In genomic region chr7:152675761-152676636, GRCh38 we compare ENCODE assay signal across 8 cellular contexts. TPM values are rescaled to one million over a fixed set of nuclear protein-coding genes. Genes with fewer than 3 reads are reported as not detected.
DNase-seq lines count a peak whose midpoint lies in the region; ATAC-seq and TF ChIP-seq lines count a peak whose summit lies in the region.

Gene XRCC2 (minus strand): TSS chr7:152676141. CDS start chr7:152676079, 62 bp downstream.

- POLR2A ChIA-PET in naive thymus-derived CD8-positive, alpha-beta T cell (lab: Charles Lee), result interaction anchor here (1.1 kb wide), 1 partner anchor 82 kb away, joined by 3 read pairs; no protein-coding TSS in a partner anchor

- H3K4me3 ChIP-seq in fibroblast of mammary gland (ENCODE audit: control insufficient read depth, low read depth, low read length), result peak within 1 kb of the TSS; percentile 81

- peak; percentile 89 for DNase-seq in EH (ENCODE audit: low read depth)
- DNase-seq in GOT3 (lab: John Stamatoyannopoulos, UW), result peak; percentile 90
- peak; percentile 92 for DNase-seq in LHCN-M2 (ENCODE audit: low read depth)
- DNase-seq in RPMI7951 (ENCODE audit: low read depth), result peak; percentile 84
- DNase-seq in activated T-helper 1 cell treated with anti-CD3 and anti-CD28 coated beads, Interleukin-12 subunit alpha, Interleukin-12 subunit beta, Interleukin-2, Interleukin-4 antibody, amounts not matched to agents 30 ng/mL and 10 ng/mL and 1 ng/mL, durations not matched to agents 14 hours and 24 hours and 36 hours (ENCODE audit: low spot score), result peak; percentile 94
- DNase-seq in fibroblast of mammary gland (ENCODE audit: low read depth), result peak; percentile 84
- peak; percentile 89 to 99 (median 96) for DNase-seq in naive thymus-derived CD8-positive, alpha-beta T cell
- DNase-seq in stimulated activated naive B cell treated with anti-CD40 and anti-IgM and Interleukin-4, amounts not matched to agents 10 μg/mL and 1 μg/mL and 100 μg/mL, for 72 hours, result peak; percentile 94

- TF ChIP-seq CTCF in fibroblast of mammary gland (conservative IDR thresholded peaks at IDR 0.05; ENCODE audit: control insufficient read depth, insufficient read depth, low read depth, low read length), result no peak

- peak within 1 kb of the TSS; percentile 92 for H3K4me3 Mint-ChIP-seq in activated T-helper 1 cell treated with anti-CD3 and anti-CD28 coated beads, Interleukin-12 subunit alpha, Interleukin-12 subunit beta, Interleukin-2, Interleukin-4 antibody, amounts not matched to agents 30 ng/mL and 10 ng/mL and 1 ng/mL, durations not matched to agents 14 hours and 24 hours and 36 hours
- peak within 1 kb of the TSS; percentile 87 to 99 (median 97) for H3K4me3 Mint-ChIP-seq in naive thymus-derived CD8-positive, alpha-beta T cell
- H3K4me3 Mint-ChIP-seq in stimulated activated naive B cell treated with anti-CD40 and anti-IgM and Interleukin-4, amounts not matched to agents 10 μg/mL and 1 μg/mL and 100 μg/mL, for 72 hours, result peak within 1 kb of the TSS; percentile 89 to 90

- H3K4me1 Mint-ChIP-seq in activated T-helper 1 cell treated with anti-CD3 and anti-CD28 coated beads, Interleukin-12 subunit alpha, Interleukin-12 subunit beta, Interleukin-2, Interleukin-4 antibody, amounts not matched to agents 30 ng/mL and 10 ng/mL and 1 ng/mL, durations not matched to agents 14 hours and 24 hours and 36 hours (ENCODE audit: low read depth), result peaks cover 25% of the 10 kb centered on the region
- peaks cover 7 to 16% (median 11%) of the 10 kb centered on the region in 4 donors for H3K4me1 Mint-ChIP-seq in naive thymus-derived CD8-positive, alpha-beta T cell
- peaks cover 6 to 12% of the 10 kb centered on the region in 2 donors for H3K4me1 Mint-ChIP-seq in stimulated activated naive B cell treated with anti-CD40 and anti-IgM and Interleukin-4, amounts not matched to agents 10 μg/mL and 1 μg/mL and 100 μg/mL, for 72 hours

- no peaks in the 10 kb centered on the region for H3K9me3 Mint-ChIP-seq in activated T-helper 1 cell treated with anti-CD3 and anti-CD28 coated beads, Interleukin-12 subunit alpha, Interleukin-12 subunit beta, Interleukin-2, Interleukin-4 antibody, amounts not matched to agents 30 ng/mL and 10 ng/mL and 1 ng/mL, durations not matched to agents 14 hours and 24 hours and 36 hours
- H3K9me3 Mint-ChIP-seq in naive thymus-derived CD8-positive, alpha-beta T cell, result no peaks in the 10 kb centered on the region
- no peaks in the 10 kb centered on the region for H3K9me3 Mint-ChIP-seq in stimulated activated naive B cell treated with anti-CD40 and anti-IgM and Interleukin-4, amounts not matched to agents 10 μg/mL and 1 μg/mL and 100 μg/mL, for 72 hours

- H3K27ac Mint-ChIP-seq in activated T-helper 1 cell treated with anti-CD3 and anti-CD28 coated beads, Interleukin-12 subunit alpha, Interleukin-12 subunit beta, Interleukin-2, Interleukin-4 antibody, amounts not matched to agents 30 ng/mL and 10 ng/mL and 1 ng/mL, durations not matched to agents 14 hours and 24 hours and 36 hours, result peak within 1 kb of the TSS; percentile 95
- peak within 1 kb of the TSS; percentile 87 to 96 (median 94) for H3K27ac Mint-ChIP-seq in naive thymus-derived CD8-positive, alpha-beta T cell
- peak within 1 kb of the TSS; percentile 96 for H3K27ac Mint-ChIP-seq in stimulated activated naive B cell treated with anti-CD40 and anti-IgM and Interleukin-4, amounts not matched to agents 10 μg/mL and 1 μg/mL and 100 μg/mL, for 72 hours

- H3K27me3 Mint-ChIP-seq in activated T-helper 1 cell treated with anti-CD3 and anti-CD28 coated beads, Interleukin-12 subunit alpha, Interleukin-12 subunit beta, Interleukin-2, Interleukin-4 antibody, amounts not matched to agents 30 ng/mL and 10 ng/mL and 1 ng/mL, durations not matched to agents 14 hours and 24 hours and 36 hours (ENCODE audit: insufficient read depth), result no peaks in the 10 kb centered on the region
- peaks cover 0 to 3% (median 0%) of the 10 kb centered on the region in 5 donors for H3K27me3 Mint-ChIP-seq in naive thymus-derived CD8-positive, alpha-beta T cell
- no peaks in the 10 kb centered on the region for H3K27me3 Mint-ChIP-seq in stimulated activated naive B cell treated with anti-CD40 and anti-IgM and Interleukin-4, amounts not matched to agents 10 μg/mL and 1 μg/mL and 100 μg/mL, for 72 hours

- intact Hi-C loops in activated T-helper 1 cell treated with anti-CD3 and anti-CD28 coated beads, Interleukin-12 subunit alpha, Interleukin-12 subunit beta, Interleukin-2, Interleukin-4 antibody, amounts not matched to agents 30 ng/mL and 10 ng/mL and 1 ng/mL, durations not matched to agents 14 hours and 24 hours and 36 hours (cut with micrococcal nuclease), result loop anchor here (1.0 to 10.0 kb wide), 8 partner anchors 83 to 1441 kb away; partner anchors contain the start of genes ACTR3B, CHPF2, GALNT11 and PRKAG2

- H3K36me3 Mint-ChIP-seq in activated T-helper 1 cell treated with anti-CD3 and anti-CD28 coated beads, Interleukin-12 subunit alpha, Interleukin-12 subunit beta, Interleukin-2, Interleukin-4 antibody, amounts not matched to agents 30 ng/mL and 10 ng/mL and 1 ng/mL, durations not matched to agents 14 hours and 24 hours and 36 hours (ENCODE audit: low read depth), result peaks cover 10% of the 10 kb centered on the region
- no peaks in the 10 kb centered on the region for H3K36me3 Mint-ChIP-seq in naive thymus-derived CD8-positive, alpha-beta T cell
- H3K36me3 Mint-ChIP-seq in stimulated activated naive B cell treated with anti-CD40 and anti-IgM and Interleukin-4, amounts not matched to agents 10 μg/mL and 1 μg/mL and 100 μg/mL, for 72 hours, result peaks cover 0 to 3% of the 10 kb centered on the region in 2 donors

- peak; percentile 94 to 96 for ATAC-seq in naive thymus-derived CD8-positive, alpha-beta T cell
- peak; percentile 94 to 97 for ATAC-seq in stimulated activated naive B cell treated with anti-CD40 and anti-IgM and Interleukin-4, amounts not matched to agents 10 μg/mL and 1 μg/mL and 100 μg/mL, for 72 hours (replicated peaks)

RNA-seq across cellular contexts. Expression of gene XRCC2, which starts in this region (rescaled TPM):
- total RNA-seq in LHCN-M2 (2014; rRNA removed), result 11.0 and 13.9 TPM in 2 replicates
- polyA plus RNA-seq in LHCN-M2 (2012), result 2.1 TPM
- total RNA-seq in RPMI7951 (2014; rRNA removed; shearing (Covaris generic)), result 7.9 and 8.3 TPM in 2 replicates
- 24.0 and 24.5 TPM in 2 replicates for total RNA-seq in activated T-helper 1 cell treated with anti-CD3 and anti-CD28 coated beads, Interleukin-12 subunit alpha, Interleukin-12 subunit beta, Interleukin-2, Interleukin-4 antibody, amounts not matched to agents 30 ng/mL and 10 ng/mL and 1 ng/mL, durations not matched to agents 14 hours and 24 hours and 36 hours
- 1 to 10 TPM; 1.1 to 1.5 TPM for total RNA-seq in naive thymus-derived CD8-positive, alpha-beta T cell
- polyA plus RNA-seq in naive thymus-derived CD8-positive, alpha-beta T cell, result under 1 TPM in 2 of 3 donors, not detected in 1; 0.11 to 0.39 TPM

Comparison
In these comparisons a context has a peak if more than half of its experiments do, and no peak if none do; other contexts are left out.
1. Peak in every context shown above with its lines: DNase-seq, ATAC-seq and H3K4me3 ChIP-seq.